Comparison of ENCODE assay signal across 8 cellular contexts in the genomic region with DNA sequence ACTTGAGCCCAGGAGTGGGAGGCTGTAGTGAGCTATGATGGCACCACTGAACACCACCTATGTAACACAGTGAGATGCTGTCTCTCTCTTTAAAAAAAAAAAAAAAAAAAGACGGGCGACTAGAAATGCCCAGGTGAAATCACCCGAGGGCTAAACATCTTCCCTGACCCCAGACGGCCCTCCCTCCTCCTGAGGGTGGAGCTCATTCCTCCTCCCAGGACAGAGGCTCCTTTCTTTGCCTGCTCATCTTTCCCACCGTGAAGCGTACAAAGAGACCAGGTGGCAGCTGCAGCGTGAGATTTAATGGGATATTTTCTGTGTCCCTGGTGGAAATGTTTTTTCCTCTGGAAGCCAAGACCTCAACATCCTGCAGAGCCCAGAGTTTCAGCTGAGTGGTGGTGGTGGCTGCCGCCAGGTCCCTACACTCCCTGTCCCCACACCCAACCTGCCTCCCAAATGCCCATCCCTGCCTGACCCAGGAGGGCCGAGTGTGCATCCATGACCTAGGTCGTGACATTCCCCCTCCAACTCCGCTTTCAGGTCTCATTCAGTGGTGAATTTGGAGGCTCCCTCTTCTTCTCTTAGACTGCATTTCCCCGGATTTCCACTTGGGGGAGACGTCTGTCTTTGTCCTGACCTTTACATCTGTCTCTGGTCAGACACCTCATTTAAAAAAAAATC. TPM values are rescaled to one million over a fixed set of nuclear protein-coding genes. Genes with fewer than 3 reads are reported as not detected.
DNase-seq lines count a peak whose midpoint lies in the region; ATAC-seq and TF ChIP-seq lines count a peak whose summit lies in the region.

No MANE protein-coding gene starts in this region.

- H3K36me3 ChIP-seq in iPS-15b (ENCODE audit: control insufficient read depth, insufficient read depth, low read length): no peaks in the 10 kb centered on the region

- H3K9me3 ChIP-seq in iPS-15b (ENCODE audit: control insufficient read depth, insufficient read depth, low read length): no peaks in the 10 kb centered on the region

- no peaks in the 10 kb centered on the region for H3K27me3 ChIP-seq in iPS-15b (ENCODE audit: control insufficient read depth, insufficient read depth, low read length)

- in situ Hi-C loops in astrocyte of the cerebellum (cut with HindIII; ENCODE audit: low sequenced_read_pairs): no loop called here

- H3K4me1 ChIP-seq in iPS-15b (ENCODE audit: control insufficient read depth, insufficient read depth, low read length): no peaks in the 10 kb centered on the region

- H3K9ac ChIP-seq in iPS-15b (ENCODE audit: low read depth, low read length): peak overlapping the region; percentile 65

- ATAC-seq in HG02938 (IDR thresholded peaks at IDR 0.05; ENCODE audit: unreplicated experiment): no peak
- no peak for ATAC-seq in HG03565 (IDR thresholded peaks at IDR 0.05; ENCODE audit: unreplicated experiment)

- peak; percentile 90 for TF ChIP-seq CTCF in astrocyte of the cerebellum (IDR thresholded peaks at IDR 0.05; ENCODE audit: low read depth, low read length, missing control alignments)

- DNase-seq in Daoy (ENCODE audit: low read depth) (peak; percentile 54), HT1080 (ENCODE audit: low read depth) (peak; percentile 54), OCI-M1 (lab: John Stamatoyannopoulos, UW) (peak; percentile 68), astrocyte of the cerebellum (ENCODE audit: low read depth) (peak; percentile 38)
- peak; percentile 36 to 40 for DNase-seq in stimulated activated CD4-positive, alpha-beta T cell treated with anti-CD3 and anti-CD28 coated beads, Interleukin-2, amount 100 ng/mL, for 48 hours

- H3K4me3 ChIP-seq in astrocyte of the cerebellum (ENCODE audit: low read depth, low read length) (no peak overlapping the region), iPS-15b (ENCODE audit: low read depth, low read length) (peak overlapping the region; percentile 32)

RNA-seq across cellular contexts. Expression of gene GPRC5B, which starts 14.4 kb away (rescaled TPM):
- total RNA-seq in Daoy (2014; rRNA removed; shearing (Covaris generic)): 1.3 and 8.8 TPM in 2 replicates
- total RNA-seq in HT1080 (2014; rRNA removed; shearing (Covaris generic)): 1.2 and 2.7 TPM in 2 replicates
- 1.3 and 1.7 TPM in 2 replicates for polyA plus RNA-seq in HT1080 (2015; cell fraction: cytosol; rRNA removed)
- polyA plus RNA-seq in HT1080 (2015; cell fraction: nucleus; rRNA removed): 2.2 and 3.1 TPM in 2 replicates
